8 cellular contexts compared by ENCODE assay signal in genomic region chr9:120929392-120929791, GRCh38. TPM values are rescaled to one million over a fixed set of nuclear protein-coding genes. Genes with fewer than 3 reads are reported as not detected.
DNase-seq lines count a peak whose midpoint lies in the region; ATAC-seq, FAIRE-seq and TF ChIP-seq lines count a peak whose summit lies in the region.

No MANE protein-coding gene starts in this region.

- H3K27ac Mint-ChIP-seq in activated naive CD4-positive, alpha-beta T cell treated with anti-CD3 and anti-CD28 coated beads, Interleukin-2, amount 50 U/mL, for 72 hours, result peak overlapping the region; percentile 97 to 100
- peak overlapping the region; percentile 99 for H3K27ac Mint-ChIP-seq in stimulated activated naive B cell treated with anti-CD40 and anti-IgM and Interleukin-4, amounts not matched to agents 10 μg/mL and 1 μg/mL and 100 μg/mL, for 72 hours

- H3K36me3 ChIP-seq in iPS-20b (ENCODE audit: insufficient read depth, low read depth, low read length), result no peaks in the 10 kb centered on the region

- H3K9me3 Mint-ChIP-seq in activated naive CD4-positive, alpha-beta T cell treated with anti-CD3 and anti-CD28 coated beads, Interleukin-2, amount 50 U/mL, for 72 hours, result no peaks in the 10 kb centered on the region
- H3K9me3 Mint-ChIP-seq in stimulated activated naive B cell treated with anti-CD40 and anti-IgM and Interleukin-4, amounts not matched to agents 10 μg/mL and 1 μg/mL and 100 μg/mL, for 72 hours, result no peaks in the 10 kb centered on the region

- no peak for DNase-seq in HFF-Myc (ENCODE audit: extremely low read depth, low read depth)
- DNase-seq in activated naive CD4-positive, alpha-beta T cell treated with anti-CD3 and anti-CD28 coated beads, Interleukin-2, amount 50 U/mL, for 72 hours (ENCODE audit: low spot score in 2 of 2), result no peak
- no peak for DNase-seq in stimulated activated naive B cell treated with anti-CD40 and anti-IgM and Interleukin-4, amounts not matched to agents 10 μg/mL and 1 μg/mL and 100 μg/mL, for 72 hours
- DNase-seq in GM12892 (ENCODE audit: insufficient read length), result no peak
- DNase-seq in GDM1 (lab: John Stamatoyannopoulos, UW), result no peak
- no peak for DNase-seq in NCI-H748 treated with DMSO at 0.1 percent for 48 hours (lab: John Stamatoyannopoulos, UW)

- H3K27ac ChIP-seq in iPS-20b (ENCODE audit: low read length), result no peak overlapping the region

- no peaks in the 10 kb centered on the region for H3K27me3 Mint-ChIP-seq in stimulated activated naive B cell treated with anti-CD40 and anti-IgM and Interleukin-4, amounts not matched to agents 10 μg/mL and 1 μg/mL and 100 μg/mL, for 72 hours

- peak overlapping the region; percentile 82 to 96 for H3K4me3 Mint-ChIP-seq in stimulated activated naive B cell treated with anti-CD40 and anti-IgM and Interleukin-4, amounts not matched to agents 10 μg/mL and 1 μg/mL and 100 μg/mL, for 72 hours

- peaks cover 26 to 38% of the 10 kb centered on the region in 2 donors for H3K36me3 Mint-ChIP-seq in activated naive CD4-positive, alpha-beta T cell treated with anti-CD3 and anti-CD28 coated beads, Interleukin-2, amount 50 U/mL, for 72 hours
- H3K36me3 Mint-ChIP-seq in stimulated activated naive B cell treated with anti-CD40 and anti-IgM and Interleukin-4, amounts not matched to agents 10 μg/mL and 1 μg/mL and 100 μg/mL, for 72 hours, result peaks cover 18 to 20% of the 10 kb centered on the region in 2 donors

- no peaks in the 10 kb centered on the region for H3K9me3 ChIP-seq in iPS-20b (ENCODE audit: insufficient read depth, low read depth, low read length)

- peaks cover 12% of the 10 kb centered on the region; the same call in 1 of the 2 replicates for H3K4me1 ChIP-seq in iPS-20b (ENCODE audit: insufficient read depth, low read length)

- H3K27me3 ChIP-seq in iPS-20b (ENCODE audit: insufficient read depth, low read length), result peaks cover 11% of the 10 kb centered on the region; the same call in 1 of the 2 replicates

- ATAC-seq in activated naive CD4-positive, alpha-beta T cell treated with anti-CD3 and anti-CD28 coated beads, Interleukin-2, amount 50 U/mL, for 72 hours, result no peak
- ATAC-seq in stimulated activated naive B cell treated with anti-CD40 and anti-IgM and Interleukin-4, amounts not matched to agents 10 μg/mL and 1 μg/mL and 100 μg/mL, for 72 hours (replicated peaks), result no peak
- no peak for ATAC-seq in GM21528 (IDR thresholded peaks at IDR 0.05; ENCODE audit: low FRiP score, unreplicated experiment)

- FAIRE-seq in GM12892 (lab: Jason Lieb, UNC), result no peak

- peak overlapping the region; percentile 68; the same call in 1 of the 2 replicates for H3K9ac ChIP-seq in iPS-20b (ENCODE audit: low read depth, low read length)

- no peak for TF ChIP-seq POLR2A in GM12892 (IDR thresholded peaks at IDR 0.05; ENCODE audit: low read depth, low read length)

- TF ChIP-seq CTCF in HFF-Myc (IDR thresholded peaks at IDR 0.05; ENCODE audit: low read depth, low read length, missing control alignments), result no peak

- H3K4me1 Mint-ChIP-seq in stimulated activated naive B cell treated with anti-CD40 and anti-IgM and Interleukin-4, amounts not matched to agents 10 μg/mL and 1 μg/mL and 100 μg/mL, for 72 hours, result peaks cover 50 to 86% of the 10 kb centered on the region in 2 donors

- H3K4me3 ChIP-seq in HFF-Myc (replicated peaks; ENCODE audit: low read depth, low read length), result peak overlapping the region; percentile 45
- peak overlapping the region; percentile 72 for H3K4me3 ChIP-seq in iPS-20b (ENCODE audit: low read length)

RNA-seq across cellular contexts. Expression of gene TRAF1, which starts 2.8 kb away (rescaled TPM):
- total RNA-seq in activated naive CD4-positive, alpha-beta T cell treated with anti-CD3 and anti-CD28 coated beads, Interleukin-2, amount 50 U/mL, for 72 hours, result 100 to 1,000 TPM in 1 of 2 donors, 10 to 100 TPM in 1; 99.5 to 100 TPM
- 116 TPM for polyA plus RNA-seq in GM12892 (2012; ENCODE audit: missing spikeins)

RNA-seq across cellular contexts. Expression of gene PHF19, which starts 52.4 kb away (rescaled TPM):
- 100 to 1,000 TPM; 305 to 312 TPM for total RNA-seq in activated naive CD4-positive, alpha-beta T cell treated with anti-CD3 and anti-CD28 coated beads, Interleukin-2, amount 50 U/mL, for 72 hours
- 70.4 TPM for polyA plus RNA-seq in GM12892 (2012; ENCODE audit: missing spikeins)
